ENCODE assay signal across 11 cellular contexts in genomic region chr15:88241060-88241459, GRCh38. TPM values are rescaled to one million over a fixed set of nuclear protein-coding genes. Genes with fewer than 3 reads are reported as not detected.
"Had no signal": no experiment of that assay in that cellular context is flagged by ENCODE, and none has a peak within 500 bp of the region (broad histone marks: within the 10 kb centered on the region; RNA-seq: fewer than 3 reads in every experiment).

No MANE protein-coding gene starts in this region.

- ATAC-seq: activated CD4-positive, CD25-positive, alpha-beta regulatory T cell treated with anti-CD3 and anti-CD28 coated beads, Interleukin-2, amount 50 U/mL, for 24 hours had no signal

- H3K27ac ChIP-seq: colonic mucosa, suprapubic skin had no signal

- H3K27me3 ChIP-seq: colonic mucosa had no signal

- H3K4me1 ChIP-seq: colonic mucosa, suprapubic skin had no signal

- H3K36me3 ChIP-seq: colonic mucosa, suprapubic skin had no signal

- DNase-seq: caudate nucleus; colonic mucosa; effector CD4-positive, alpha-beta T cell; foreskin melanocyte; head of caudate nucleus; nephron progenitor cell; stimulated activated CD4-positive, alpha-beta T cell treated with anti-CD3 and anti-CD28 coated beads, Interleukin-12 subunit alpha, Interleukin-12 subunit beta, amount 100 ng/mL, for 4 hours; stimulated activated naive CD4-positive, alpha-beta T cell treated with Interleukin-2 at 50 U/mL for 16 hours had no signal

- H3K9me3 ChIP-seq: colonic mucosa, suprapubic skin had no signal

- H3K4me3 ChIP-seq: colonic mucosa, suprapubic skin had no signal

RNA-seq across cellular contexts. Expression of gene NTRK3, which starts 15.5 kb away (rescaled TPM):
- total RNA-seq: pulmonary artery endothelial cell had no signal
